9 cellular contexts compared by ENCODE assay signal in the genomic region with DNA sequence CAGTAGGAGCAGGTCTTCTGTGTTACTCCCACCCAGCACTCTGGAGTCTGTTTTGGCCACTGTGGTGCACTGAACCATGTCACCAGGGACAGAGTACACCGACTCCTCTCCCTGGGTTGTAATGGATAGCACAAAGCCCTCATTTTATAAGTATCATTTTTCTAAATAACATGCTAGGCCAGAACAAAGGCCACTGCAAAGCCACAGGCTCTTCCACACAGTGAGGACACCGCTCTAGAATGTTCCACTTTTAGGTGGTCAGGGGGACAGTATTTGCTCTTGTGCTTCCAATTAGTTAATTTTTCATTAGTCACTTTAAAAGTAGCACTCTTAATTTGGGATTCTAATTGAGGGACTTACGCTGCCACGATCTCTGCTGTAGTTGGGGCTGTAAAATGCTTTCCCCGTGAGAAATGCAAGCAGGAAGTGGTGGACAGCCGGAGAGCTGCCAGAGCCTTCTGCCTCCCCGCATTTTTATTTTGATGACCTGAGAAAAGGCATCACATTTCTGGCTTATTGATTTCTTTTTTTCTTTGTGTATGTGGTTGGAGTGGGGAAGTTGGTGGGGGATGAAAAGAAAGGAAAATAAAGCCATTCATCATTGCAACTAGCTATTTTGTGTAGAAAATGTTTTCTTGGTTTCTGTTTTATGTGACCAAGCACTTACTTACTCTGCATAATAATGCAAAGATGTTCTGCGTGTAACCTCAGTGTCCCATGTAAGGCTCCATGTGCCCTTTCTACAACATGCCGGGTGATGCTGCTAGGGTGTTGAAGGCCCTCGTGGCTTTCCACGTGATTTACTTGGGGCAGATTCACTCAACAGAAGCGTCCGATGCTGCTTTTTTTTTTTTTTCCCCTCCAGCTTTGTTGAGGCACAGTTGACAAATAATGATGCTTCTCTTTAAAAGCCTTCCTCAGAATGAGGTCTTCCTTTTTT.
A peak's percentile ranks its signal among the peaks of the same experiment; 100 is the strongest.
DNase-seq lines count a peak whose midpoint lies in the region; ATAC-seq and TF ChIP-seq lines count a peak whose summit lies in the region.
"Had no signal": no experiment of that assay in that cellular context is flagged by ENCODE, and none has a peak within 500 bp of the region (broad histone marks: within the 10 kb centered on the region; RNA-seq: fewer than 3 reads in every experiment).

No MANE protein-coding gene starts in this region.

- H2BK20ac ChIP-seq in H9 (ENCODE audit: low read depth, low read length, poor library complexity, severe bottlenecking): no peak overlapping the region

- TF ChIP-seq POLR2A in body of pancreas (IDR thresholded peaks at IDR 0.05): no peak

- no peak overlapping the region for H2BK120ac ChIP-seq in H9 (ENCODE audit: low read depth, low read length, poor library complexity, severe bottlenecking)

- H3K27ac ChIP-seq in H9 (ENCODE audit: insufficient read length, low read depth, low read length) (no peak overlapping the region), body of pancreas (peak overlapping the region in 3 of 4 donors; percentile 25 to 54 (median 46)), stomach smooth muscle (ENCODE audit: low read length) (peak overlapping the region; percentile 24)

- H3K9me3 ChIP-seq in H9 (ENCODE audit: control insufficient read depth, low read depth, low read length) (no peaks in the 10 kb centered on the region), body of pancreas (no peaks in the 10 kb centered on the region), stomach smooth muscle (ENCODE audit: control insufficient read depth in 2 of 2, low read length in 2 of 2) (no peaks in the 10 kb centered on the region)

- WGBS in H9 (ENCODE audit: extremely low coverage, insufficient read length, low lambda C conversion rate): no CpG with 5 or more reads among the region's 13 CpGs
- 70 to 72% methylated on average over 13 of the region's 13 CpGs for WGBS in body of pancreas, 2 donors

- no peak overlapping the region for H2BK12ac ChIP-seq in H9 (ENCODE audit: insufficient read length, low read depth, low read length)

- H3K27me3 Mint-ChIP-seq in H9 (ENCODE audit: low read depth): no peaks in the 10 kb centered on the region

- H3K14ac ChIP-seq in H9 (ENCODE audit: insufficient read depth, low read length): no peak overlapping the region

- no peak overlapping the region for H3K4me3 ChIP-seq in body of pancreas
- no peak overlapping the region for H3K4me3 ChIP-seq in stomach smooth muscle (ENCODE audit: low read length in 2 of 2)

- H3K56ac ChIP-seq in H9 (ENCODE audit: insufficient read length, low read depth, low read length): no peak overlapping the region

- no peak overlapping the region for H3K4me2 ChIP-seq in H9 (ENCODE audit: insufficient read depth, insufficient read length, low read length)

- no peak overlapping the region for H2BK5ac ChIP-seq in H9 (ENCODE audit: insufficient read length, low read length)

- intact Hi-C loops in body of pancreas (cut with DNase I): no loop called here

- peaks cover 6 to 9% of the 10 kb centered on the region in 2 experiments; a peak in 3 of 4 replicates for H3K4me1 Mint-ChIP-seq in H9

- H3K9me3 Mint-ChIP-seq in H9: no peaks in the 10 kb centered on the region

- no peak overlapping the region for H4K91ac ChIP-seq in H9 (ENCODE audit: insufficient read length, low read depth, low read length)

- DNase-seq in H9 (no peak), body of pancreas (no peak), left kidney (ENCODE audit: low read depth, low spot score) (peak; percentile 93), NCI-H128 (lab: John Stamatoyannopoulos, UW; ENCODE audit: unreplicated experiment) (no peak), RPMI8226 (no peak)
- DNase-seq in stimulated activated CD4-positive, alpha-beta T cell treated with anti-CD3 and anti-CD28 coated beads, Interleukin-2, amount 100 ng/mL, for 48 hours: no peak
- DNase-seq: stimulated activated CD4-positive, alpha-beta T cell treated with anti-CD3 and anti-CD28 coated beads, Interleukin-4, amount 100 ng/mL, for 24 hours had no signal

- peaks cover 0 to 3% of the 10 kb centered on the region in 2 donors for H3K36me3 ChIP-seq in body of pancreas (replicated peaks in 1 of 2; ENCODE audit: insufficient read depth in 1 of 2, low read depth in 2 of 2)
- H3K36me3 ChIP-seq in stomach smooth muscle (ENCODE audit: control insufficient read depth in 2 of 2, insufficient read depth in 2 of 2, low read length in 2 of 2): peaks cover 58 to 60% of the 10 kb centered on the region in 2 donors

- H2BK15ac ChIP-seq in H9 (ENCODE audit: low read depth, low read length): no peak overlapping the region

- ATAC-seq in body of pancreas: peak; percentile 35
- no peak for ATAC-seq in GM18907 (IDR thresholded peaks at IDR 0.05; ENCODE audit: unreplicated experiment)

- H2AK5ac ChIP-seq in H9 (ENCODE audit: insufficient read length, low read length): no peak overlapping the region

- H2AFZ ChIP-seq in H9 (ENCODE audit: low read length): no peak overlapping the region

- H3K4me1 ChIP-seq in H9 (ENCODE audit: insufficient read depth, low read length): no peaks in the 10 kb centered on the region
- H3K4me1 ChIP-seq in body of pancreas: peaks cover 11% of the 10 kb centered on the region
- H3K4me1 ChIP-seq in stomach smooth muscle (ENCODE audit: control insufficient read depth, insufficient read depth, low read length): no peaks in the 10 kb centered on the region

- H4K20me1 ChIP-seq in H9 (ENCODE audit: control insufficient read depth, insufficient read depth, insufficient read length): peaks cover 3% of the 10 kb centered on the region

- TF ChIP-seq CTCF in H9 (conservative IDR thresholded peaks at IDR 0.05) (no peak), body of pancreas (IDR thresholded peaks at IDR 0.05) (no peak)

- H3K79me2 ChIP-seq in H9 (ENCODE audit: insufficient read depth, low read length): no peaks in the 10 kb centered on the region

- H3K23me2 ChIP-seq in H9 (ENCODE audit: insufficient read length, low read depth, low read length, poor library complexity, severe bottlenecking): no peaks in the 10 kb centered on the region

- H4K5ac ChIP-seq in H9 (ENCODE audit: insufficient read length, low read depth, low read length): no peak overlapping the region

- H3K23ac ChIP-seq in H9 (ENCODE audit: insufficient read length, low read depth, low read length): no peak overlapping the region

- H3K27me3 ChIP-seq in H9 (ENCODE audit: insufficient read depth, low read length) (no peaks in the 10 kb centered on the region), body of pancreas (no peaks in the 10 kb centered on the region), stomach smooth muscle (ENCODE audit: control insufficient read depth in 1 of 2, insufficient read depth in 2 of 2, low read length in 2 of 2) (no peaks in the 10 kb centered on the region)

- no peak overlapping the region for H4K8ac ChIP-seq in H9 (replicated peaks; ENCODE audit: insufficient read length, low read depth, low read length)

- no peaks in the 10 kb centered on the region for H3K79me1 ChIP-seq in H9 (ENCODE audit: insufficient read depth, low read depth, low read length, poor library complexity, severe bottlenecking)

- no peak overlapping the region for H3K4me3 Mint-ChIP-seq in H9

- no peak overlapping the region for H3T11ph ChIP-seq in H9 (ENCODE audit: low read length)

- H3K9ac ChIP-seq in H9 (ENCODE audit: extremely low read depth, insufficient read length, low read length) (no peak overlapping the region), stomach smooth muscle (ENCODE audit: low read length in 2 of 2) (peak overlapping the region in 1 of 2 donors; percentile 41)

- peaks cover 31 to 76% (median 66%) of the 10 kb centered on the region in 3 experiments for H3K36me3 Mint-ChIP-seq in H9 (ENCODE audit: insufficient read depth in 1 of 3, low read depth in 3 of 3)

- H3K4ac ChIP-seq in H9 (ENCODE audit: low read depth, low read length): no peak overlapping the region

- H3K18ac ChIP-seq in H9 (ENCODE audit: insufficient read length, low read depth, low read length): no peak overlapping the region

- peak overlapping the region; percentile 33 to 77 (median 71); a peak in 5 of 7 replicates for H3K27ac Mint-ChIP-seq in H9
